ENCODE assay signal across 17 cellular contexts in the genomic region with DNA sequence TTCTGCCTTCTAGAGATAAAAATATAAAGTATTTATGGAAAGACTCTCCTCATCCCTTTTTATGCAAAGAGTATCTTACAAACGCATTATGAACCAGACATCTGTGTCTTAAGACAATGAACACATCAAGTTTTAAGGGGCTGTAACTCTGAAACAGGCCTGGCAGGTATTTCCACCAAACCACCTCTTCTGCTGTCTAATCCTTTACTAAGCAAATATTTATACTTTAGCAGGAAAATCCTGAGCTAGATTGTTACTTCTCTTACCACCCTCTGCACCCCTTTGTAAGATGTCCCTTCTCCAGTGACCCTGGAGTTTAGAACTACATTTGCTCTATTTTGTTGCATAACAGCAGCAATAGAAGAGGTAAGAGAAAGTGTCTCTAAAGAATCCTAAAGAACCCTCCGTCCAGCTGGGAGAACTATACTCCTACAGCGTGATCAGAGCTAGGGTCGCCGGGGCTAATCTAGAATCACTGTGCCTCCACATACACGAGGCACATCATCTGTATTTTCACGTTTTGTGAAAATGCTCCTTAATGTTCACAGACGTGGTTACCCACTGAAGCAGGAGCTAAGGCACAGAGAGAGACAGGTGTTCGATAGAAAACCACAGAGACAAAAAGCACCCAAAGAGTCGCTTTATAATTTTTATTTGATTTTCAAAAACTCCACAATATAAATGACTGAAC.
DNase-seq lines count a peak whose midpoint lies in the region; ATAC-seq, FAIRE-seq and TF ChIP-seq lines count a peak whose summit lies in the region.
"Had no signal": no experiment of that assay in that cellular context is flagged by ENCODE, and none has a peak within 500 bp of the region (broad histone marks: within the 10 kb centered on the region; RNA-seq: fewer than 3 reads in every experiment).

No MANE protein-coding gene starts in this region.

- no peaks in the 10 kb centered on the region for H3K36me3 ChIP-seq in KOPT-K1 (ENCODE audit: insufficient read depth, low read length)
- H3K36me3 ChIP-seq: brain microvascular endothelial cell, tibial artery had no signal

- H3K4me1 Mint-ChIP-seq in T-helper 1 cell treated with Interleukin-12 subunit alpha and Interleukin-12 subunit beta and Interleukin-4 antibody, amounts not matched to agents 30 μg/mL and 1 μg/mL, for 36 hours (ENCODE audit: low read depth): peaks cover 59% of the 10 kb centered on the region
- peaks cover 82% of the 10 kb centered on the region for H3K4me1 Mint-ChIP-seq in activated naive CD8-positive, alpha-beta T cell treated with anti-CD3 and anti-CD28 coated beads, Interleukin-2, amount 10 ng/mL, durations not matched to agents 7 days and 5 days
- peaks cover 74% of the 10 kb centered on the region for H3K4me1 Mint-ChIP-seq in progenitor cell of endocrine pancreas (ENCODE audit: low read depth)

- peak overlapping the region; percentile 68 for H3K27ac Mint-ChIP-seq in T-helper 1 cell treated with Interleukin-12 subunit alpha and Interleukin-12 subunit beta and Interleukin-4 antibody, amounts not matched to agents 30 μg/mL and 1 μg/mL, for 36 hours
- H3K27ac Mint-ChIP-seq in activated naive CD8-positive, alpha-beta T cell treated with anti-CD3 and anti-CD28 coated beads, Interleukin-2, amount 10 ng/mL, durations not matched to agents 7 days and 5 days: peak overlapping the region; percentile 95
- peak overlapping the region; percentile 76 for H3K27ac Mint-ChIP-seq in progenitor cell of endocrine pancreas

- no peaks in the 10 kb centered on the region for H3K9me3 ChIP-seq in KOPT-K1 (ENCODE audit: insufficient read depth, low read length, poor library complexity, severe bottlenecking)
- H3K9me3 ChIP-seq: A549, tibial artery had no signal

- H3K9me3 Mint-ChIP-seq in T-helper 1 cell treated with Interleukin-12 subunit alpha and Interleukin-12 subunit beta and Interleukin-4 antibody, amounts not matched to agents 30 μg/mL and 1 μg/mL, for 36 hours: no peaks in the 10 kb centered on the region
- H3K9me3 Mint-ChIP-seq in activated naive CD8-positive, alpha-beta T cell treated with anti-CD3 and anti-CD28 coated beads, Interleukin-2, amount 10 ng/mL, durations not matched to agents 7 days and 5 days: no peaks in the 10 kb centered on the region
- no peaks in the 10 kb centered on the region for H3K9me3 Mint-ChIP-seq in progenitor cell of endocrine pancreas (ENCODE audit: low read depth)
- H3K9me3 Mint-ChIP-seq: neural crest cell had no signal

- H3K4me3 Mint-ChIP-seq in T-helper 1 cell treated with Interleukin-12 subunit alpha and Interleukin-12 subunit beta and Interleukin-4 antibody, amounts not matched to agents 30 μg/mL and 1 μg/mL, for 36 hours: peak overlapping the region; percentile 38
- H3K4me3 Mint-ChIP-seq in activated naive CD8-positive, alpha-beta T cell treated with anti-CD3 and anti-CD28 coated beads, Interleukin-2, amount 10 ng/mL, durations not matched to agents 7 days and 5 days: peak overlapping the region; percentile 79
- H3K4me3 Mint-ChIP-seq in progenitor cell of endocrine pancreas (ENCODE audit: low read depth): peak overlapping the region; percentile 39
- H3K4me3 Mint-ChIP-seq: neural crest cell had no signal

- peak; percentile 6 for ATAC-seq in activated naive CD8-positive, alpha-beta T cell treated with anti-CD3 and anti-CD28 coated beads, Interleukin-2, amount 10 ng/mL, durations not matched to agents 7 days and 5 days (ENCODE audit: low read depth)
- no peak for ATAC-seq in HG03342 (IDR thresholded peaks at IDR 0.05; ENCODE audit: unreplicated experiment)
- ATAC-seq: A549, GM12878, left cardiac atrium had no signal

- TF ChIP-seq CTCF in progenitor cell of endocrine pancreas (IDR thresholded peaks at IDR 0.05; ENCODE audit: unreplicated experiment): no peak

- no peak for FAIRE-seq in RCC 7860 (lab: Jason Lieb, UNC)
- FAIRE-seq: A549, GM12878 had no signal

- peaks cover 27% of the 10 kb centered on the region for H3K27me3 Mint-ChIP-seq in T-helper 1 cell treated with Interleukin-12 subunit alpha and Interleukin-12 subunit beta and Interleukin-4 antibody, amounts not matched to agents 30 μg/mL and 1 μg/mL, for 36 hours (ENCODE audit: low read depth)
- H3K27me3 Mint-ChIP-seq in activated naive CD8-positive, alpha-beta T cell treated with anti-CD3 and anti-CD28 coated beads, Interleukin-2, amount 10 ng/mL, durations not matched to agents 7 days and 5 days: no peaks in the 10 kb centered on the region
- no peaks in the 10 kb centered on the region for H3K27me3 Mint-ChIP-seq in progenitor cell of endocrine pancreas

- H3K36me3 Mint-ChIP-seq in T-helper 1 cell treated with Interleukin-12 subunit alpha and Interleukin-12 subunit beta and Interleukin-4 antibody, amounts not matched to agents 30 μg/mL and 1 μg/mL, for 36 hours (ENCODE audit: low read depth): peaks cover 7% of the 10 kb centered on the region
- peaks cover 1% of the 10 kb centered on the region for H3K36me3 Mint-ChIP-seq in activated naive CD8-positive, alpha-beta T cell treated with anti-CD3 and anti-CD28 coated beads, Interleukin-2, amount 10 ng/mL, durations not matched to agents 7 days and 5 days
- H3K36me3 Mint-ChIP-seq in progenitor cell of endocrine pancreas (ENCODE audit: insufficient read depth): no peaks in the 10 kb centered on the region

- POLR2A ChIA-PET in activated naive CD8-positive, alpha-beta T cell treated with anti-CD3 and anti-CD28 coated beads, Interleukin-2, amount 10 ng/mL, durations not matched to agents 7 days and 5 days (lab: Charles Lee): interaction anchor here (0.8 to 7.5 kb wide), 12 partner anchors 10 to 153 kb away, joined by 3 to 98 read pairs (median 6); partner anchors contain the start of gene FOXP1

- peak overlapping the region; percentile 69 for H3K27ac ChIP-seq in KOPT-K1 (ENCODE audit: low read depth, low read length, poor library complexity, severe bottlenecking)
- H3K27ac ChIP-seq: A549, brain microvascular endothelial cell, HL-60, tibial artery had no signal

- DNase-seq in T-helper 1 cell (no peak), progenitor cell of endocrine pancreas (ENCODE audit: low spot score, unreplicated experiment) (no peak), RCC 7860 (ENCODE audit: low spot score) (no peak), DMS79 treated with DMSO at 0.1 percent for 48 hours (lab: John Stamatoyannopoulos, UW) (no peak)
- no peak for DNase-seq in activated naive CD8-positive, alpha-beta T cell treated with anti-CD3 and anti-CD28 coated beads, Interleukin-2, amount 10 ng/mL, durations not matched to agents 7 days and 5 days
- DNase-seq: brain microvascular endothelial cell, DMS 273 treated with DMSO at 0.1 percent for 48 hours, left cardiac atrium, NCI-H345, tibial artery had no signal
